1 cellular context compared by ENCODE assay signal in genomic region chr5:1104327-1105006, GRCh38.
TF ChIP-seq lines count a peak whose summit lies in the region.

No MANE protein-coding gene starts in this region.

TF ChIP-seq in HepG2, 621 proteins besides CTCF, POLR2A, EP300 and RAD21:
- TF ChIP-seq SKI (IDR thresholded peaks at IDR 0.05; ENCODE audit: partially characterized antibody) (no peak), POLR2AphosphoS2 (IDR thresholded peaks at IDR 0.05; ENCODE audit: low read depth, low read length) (no peak), CAMTA2 (CRISPR knock-in tag; IDR thresholded peaks at IDR 0.05; ENCODE audit: borderline replicate concordance) (0 out of 2 replicates have a peak, but pooled peaks have one; percentile 17), CHD2 (IDR thresholded peaks at IDR 0.05; ENCODE audit: low read depth, low read length) (no peak), GABPA (IDR thresholded peaks at IDR 0.05; ENCODE audit: low read depth, low read length) (no peak), GABPA (CRISPR knock-in tag; IDR thresholded peaks at IDR 0.05; ENCODE audit: low read depth) (no peak), MZF1 (CRISPR knock-in tag; IDR thresholded peaks at IDR 0.05; ENCODE audit: borderline replicate concordance) (no peak), AGO2 (optimal IDR thresholded peaks at IDR 0.05; ENCODE audit: low read depth, low read length) (peak; percentile 53), ZNF512 (CRISPR knock-in tag; IDR thresholded peaks at IDR 0.05) (0 out of 2 replicates have a peak, but pooled peaks have one; percentile 1), KMT2A (CRISPR knock-in tag; IDR thresholded peaks at IDR 0.05) (0 out of 2 replicates have a peak, but pooled peaks have one; percentile 29), SNAPC2 (CRISPR knock-in tag; IDR thresholded peaks at IDR 0.05) (no peak), MAF1 (CRISPR knock-in tag; IDR thresholded peaks at IDR 0.05; ENCODE audit: borderline replicate concordance) (no peak), ATF1 (CRISPR knock-in tag; IDR thresholded peaks at IDR 0.05) (no peak), KLF9 (CRISPR knock-in tag; IDR thresholded peaks at IDR 0.05; ENCODE audit: low read depth) (no peak), ZNF552 (CRISPR knock-in tag; IDR thresholded peaks at IDR 0.05; ENCODE audit: borderline replicate concordance) (no peak), ZNF776 (CRISPR knock-in tag; IDR thresholded peaks at IDR 0.05) (0 out of 2 replicates have a peak, but pooled peaks have one; percentile 36), ZNF282 (IDR thresholded peaks at IDR 0.05; ENCODE audit: partially characterized antibody) (no peak), ZSCAN25 (CRISPR knock-in tag; IDR thresholded peaks at IDR 0.05) (peak; percentile 53; the same call in 1 of the 2 replicates), SOX6 (IDR thresholded peaks at IDR 0.05) (no peak), SOX6 (CRISPR knock-in tag; IDR thresholded peaks at IDR 0.05) (0 out of 2 replicates have a peak, but pooled peaks have one; percentile 22), IRF9 (CRISPR knock-in tag; IDR thresholded peaks at IDR 0.05; ENCODE audit: borderline replicate concordance) (no peak), KDM5B (CRISPR knock-in tag; IDR thresholded peaks at IDR 0.05; ENCODE audit: borderline replicate concordance) (0 out of 2 replicates have a peak, but pooled peaks have one; percentile 28), RBFOX2 (IDR thresholded peaks at IDR 0.05; ENCODE audit: low read depth, low read length) (peak; percentile 58)
- TF ChIP-seq, protein P1, sequence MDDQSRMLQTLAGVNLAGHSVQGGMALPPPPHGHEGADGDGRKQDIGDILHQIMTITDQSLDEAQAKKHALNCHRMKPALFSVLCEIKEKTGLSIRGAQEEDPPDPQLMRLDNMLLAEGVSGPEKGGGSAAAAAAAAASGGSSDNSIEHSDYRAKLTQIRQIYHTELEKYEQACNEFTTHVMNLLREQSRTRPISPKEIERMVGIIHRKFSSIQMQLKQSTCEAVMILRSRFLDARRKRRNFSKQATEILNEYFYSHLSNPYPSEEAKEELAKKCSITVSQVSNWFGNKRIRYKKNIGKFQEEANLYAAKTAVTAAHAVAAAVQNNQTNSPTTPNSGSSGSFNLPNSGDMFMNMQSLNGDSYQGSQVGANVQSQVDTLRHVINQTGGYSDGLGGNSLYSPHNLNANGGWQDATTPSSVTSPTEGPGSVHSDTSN (CRISPR knock-in tag; IDR thresholded peaks at IDR 0.05; ENCODE audit: borderline replicate concordance): no peak
TF ChIP-seq in HepG2: peak in this region for 9.
